ENCODE assay signal across 31 cellular contexts in genomic region chr11:107157146-107157808, GRCh38.
DNase-seq lines count a peak whose midpoint lies in the region; ATAC-seq and TF ChIP-seq lines count a peak whose summit lies in the region.
"Had no signal": no experiment of that assay in that cellular context is flagged by ENCODE, and none has a peak within 500 bp of the region (broad histone marks: within the 10 kb centered on the region; RNA-seq: fewer than 3 reads in every experiment).

No MANE protein-coding gene starts in this region.

- BruUV-seq in MCF 10A (replicated peaks; lab: Mats Ljungman, UMichigan): no TSS peak

- POLR2A ChIA-PET in MCF 10A (lab: Yijun Ruan, JAX): interaction anchor here (0.6 to 0.8 kb wide), 2 partner anchors 455 to 1231 kb away, joined by 4 read pairs; no protein-coding TSS in a partner anchor
- POLR2A ChIA-PET in CD8-positive, alpha-beta memory T cell (lab: Charles Lee): no interaction called here

- no peak overlapping the region for H3K4me3 Mint-ChIP-seq in MCF 10A (ENCODE audit: unreplicated experiment)
- H3K4me3 Mint-ChIP-seq in CD8-positive, alpha-beta memory T cell: no peak overlapping the region
- H3K4me3 Mint-ChIP-seq: activated CD4-positive, alpha-beta T cell treated with anti-CD3 and anti-CD28 coated beads for 36 hours; HFFc6; natural killer cell had no signal

- no peak overlapping the region for H3K4me3 ChIP-seq in gastrocnemius medialis
- H3K4me3 ChIP-seq in CD8-positive, alpha-beta memory T cell (ENCODE audit: low read length): no peak overlapping the region
- H3K4me3 ChIP-seq: breast epithelium, lower lobe of right lung, mucosa of descending colon had no signal

- TF ChIP-seq CTCF in gastrocnemius medialis (IDR thresholded peaks at IDR 0.05 in 4 of 5, conservative IDR thresholded peaks at IDR 0.05 in 1 of 5) (no peak), MCF 10A (IDR thresholded peaks at IDR 0.05; ENCODE audit: unreplicated experiment) (no peak)

- intact Hi-C loops in gastrocnemius medialis (cut with DNase I; ENCODE audit: low total_unique reads) (loop anchor here (10.0 kb wide), 1 partner anchor 358 kb away; no protein-coding TSS in a partner anchor), MCF 10A (cut with micrococcal nuclease) (no loop called here)

- no peaks in the 10 kb centered on the region for H3K36me3 ChIP-seq in gastrocnemius medialis
- H3K36me3 ChIP-seq in CD8-positive, alpha-beta memory T cell (ENCODE audit: insufficient read depth, low read length): no peaks in the 10 kb centered on the region
- H3K36me3 ChIP-seq: breast epithelium, lower lobe of right lung had no signal

- DNase-seq in HT1080 (ENCODE audit: low read depth) (peak; percentile 24), astrocyte of the hippocampus (ENCODE audit: low read depth, low spot score) (peak; percentile 86), iris pigment epithelial cell (ENCODE audit: low read depth) (peak; percentile 4), renal cortical epithelial cell (ENCODE audit: low read depth) (peak; percentile 16), gastrocnemius medialis (no peak), MCF 10A (ENCODE audit: unreplicated experiment) (no peak)
- DNase-seq in CD8-positive, alpha-beta memory T cell: no peak
- DNase-seq: activated CD4-positive, alpha-beta T cell treated with anti-CD3 and anti-CD28 coated beads for 36 hours; activated CD8-positive, alpha-beta memory T cell treated with anti-CD3 and anti-CD28 coated beads for 24 hours; activated naive CD4-positive, alpha-beta T cell treated with anti-CD3 and anti-CD28 coated beads, Interleukin-2, amount 50 U/mL, for 16 hours; activated T-cell treated with anti-CD3 and anti-CD28 coated beads for 4 hours; C1 segment of cervical spinal cord; COR-L47; GF-D8; HFFc6; lower lobe of right lung; mucosa of descending colon; MV-4-11; natural killer cell; NCI-H1436; NCI-H2081; NCI-H526 treated with DMSO at 0.1 percent for 48 hours; retina; SIG-M5; small intestine; stimulated activated naive CD4-positive, alpha-beta T cell treated with Interleukin-2 at 50 U/mL for 16 hours had no signal

- no peak overlapping the region for H3K27ac ChIP-seq in gastrocnemius medialis
- H3K27ac ChIP-seq in CD8-positive, alpha-beta memory T cell (ENCODE audit: low read depth, low read length): no peak overlapping the region
- H3K27ac ChIP-seq: breast epithelium, KMS-11, lower lobe of right lung had no signal

- H3K27me3 Mint-ChIP-seq in MCF 10A (ENCODE audit: insufficient read depth, unreplicated experiment): no peaks in the 10 kb centered on the region
- H3K27me3 Mint-ChIP-seq in CD8-positive, alpha-beta memory T cell: no peaks in the 10 kb centered on the region
- H3K27me3 Mint-ChIP-seq: activated CD4-positive, alpha-beta T cell treated with anti-CD3 and anti-CD28 coated beads for 36 hours had no signal

- H3K9me3 ChIP-seq in gastrocnemius medialis: no peaks in the 10 kb centered on the region
- no peaks in the 10 kb centered on the region for H3K9me3 ChIP-seq in CD8-positive, alpha-beta memory T cell (ENCODE audit: low read length)
- H3K9me3 ChIP-seq: breast epithelium, lower lobe of right lung had no signal

- H3K4me1 Mint-ChIP-seq in MCF 10A (ENCODE audit: insufficient read depth, unreplicated experiment): peaks cover 9% of the 10 kb centered on the region
- no peaks in the 10 kb centered on the region for H3K4me1 Mint-ChIP-seq in CD8-positive, alpha-beta memory T cell
- H3K4me1 Mint-ChIP-seq: activated CD4-positive, alpha-beta T cell treated with anti-CD3 and anti-CD28 coated beads for 36 hours; natural killer cell had no signal

- in situ Hi-C loops in gastrocnemius medialis (cut with MboI; ENCODE audit: low sequenced_read_pairs in 4 of 4): no loop called here

- H3K36me3 Mint-ChIP-seq in MCF 10A (ENCODE audit: insufficient read depth, unreplicated experiment): no peaks in the 10 kb centered on the region
- H3K36me3 Mint-ChIP-seq in CD8-positive, alpha-beta memory T cell: no peaks in the 10 kb centered on the region
- H3K36me3 Mint-ChIP-seq: natural killer cell had no signal

- H3K27ac Mint-ChIP-seq in MCF 10A (ENCODE audit: low read depth, unreplicated experiment): no peak overlapping the region
- H3K27ac Mint-ChIP-seq in CD8-positive, alpha-beta memory T cell: no peak overlapping the region
- H3K27ac Mint-ChIP-seq: activated CD4-positive, alpha-beta T cell treated with anti-CD3 and anti-CD28 coated beads for 36 hours; activated T-helper 2 cell treated with anti-CD3 and anti-CD28 coated beads, Interferon-gamma antibody, Interleukin-2, Interleukin-4, amounts not matched to agents 10 μg/mL and 5 μg/mL and 100 μg/mL, durations not matched to agents 14 hours and 24 hours and 36 hours; HFFc6; natural killer cell had no signal

- no peaks in the 10 kb centered on the region for H3K4me1 ChIP-seq in gastrocnemius medialis
- H3K4me1 ChIP-seq in CD8-positive, alpha-beta memory T cell (ENCODE audit: insufficient read depth, low read length): no peaks in the 10 kb centered on the region
- H3K4me1 ChIP-seq: breast epithelium, lower lobe of right lung had no signal

- CTCF ChIA-PET in MCF 10A (lab: Yijun Ruan, JAX): no interaction called here
- CTCF ChIA-PET in CD8-positive, alpha-beta memory T cell (lab: Charles Lee): no interaction called here

- TF ChIP-seq POLR2A in gastrocnemius medialis (IDR thresholded peaks at IDR 0.05): no peak

- H3K27me3 ChIP-seq in gastrocnemius medialis: no peaks in the 10 kb centered on the region
- H3K27me3 ChIP-seq in CD8-positive, alpha-beta memory T cell (ENCODE audit: insufficient read depth, low read length, poor library complexity, severe bottlenecking): no peaks in the 10 kb centered on the region
- H3K27me3 ChIP-seq: breast epithelium had no signal

- H3K9me3 Mint-ChIP-seq in MCF 10A (ENCODE audit: unreplicated experiment): no peaks in the 10 kb centered on the region
- peaks cover 0 to 5% (median 0%) of the 10 kb centered on the region in 5 donors for H3K9me3 Mint-ChIP-seq in CD8-positive, alpha-beta memory T cell
- H3K9me3 Mint-ChIP-seq: activated T-helper 2 cell treated with anti-CD3 and anti-CD28 coated beads, Interferon-gamma antibody, Interleukin-2, Interleukin-4, amounts not matched to agents 10 μg/mL and 5 μg/mL and 100 μg/mL, durations not matched to agents 14 hours and 24 hours and 36 hours had no signal

- ATAC-seq in gastrocnemius medialis: no peak
- no peak for ATAC-seq in HG03439 (IDR thresholded peaks at IDR 0.05; ENCODE audit: unreplicated experiment)
- ATAC-seq: activated CD4-positive, alpha-beta T cell treated with anti-CD3 and anti-CD28 coated beads for 36 hours; lower lobe of right lung; mucosa of descending colon; natural killer cell; Panc1 had no signal

Comparison
In these comparisons a context has a peak if more than half of its experiments do, and no peak if none do; other contexts are left out.
1. DNase-seq: peak in HT1080 (single experiment), astrocyte of the hippocampus (single experiment), iris pigment epithelial cell (single experiment) and renal cortical epithelial cell (single experiment); none in gastrocnemius medialis (0 of 2), MCF 10A (single experiment) and CD8-positive, alpha-beta memory T cell (0 of 5).